In the genomic region with DNA sequence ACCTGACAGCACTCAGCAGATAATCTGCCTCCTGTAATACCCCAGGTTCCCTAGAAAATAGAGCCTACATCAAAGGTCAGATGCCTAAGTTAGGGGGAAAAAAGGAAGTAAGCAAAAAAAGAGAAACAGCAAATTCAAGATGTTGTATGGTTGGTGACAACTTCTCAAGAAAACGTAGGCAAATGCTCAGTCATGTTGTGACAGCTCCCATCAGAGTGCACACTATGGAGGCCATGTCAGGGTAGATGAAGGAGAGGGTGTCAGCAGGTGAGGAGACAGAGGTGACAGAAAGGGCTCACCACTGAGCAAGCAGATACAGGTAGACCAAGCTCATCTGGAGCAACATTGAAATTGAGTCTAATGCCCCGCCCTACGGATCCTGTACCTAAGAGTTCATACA, we compare ENCODE assay signal across 7 cellular contexts.
"Had no signal": no experiment of that assay in that cellular context is flagged by ENCODE, and none has a peak within 500 bp of the region (broad histone marks: within the 10 kb centered on the region; RNA-seq: fewer than 3 reads in every experiment).

No MANE protein-coding gene starts in this region.

- H3K4me3 ChIP-seq: K562 had no signal

- H3K27ac ChIP-seq: HL-60 had no signal

- ATAC-seq: HepG2, K562 had no signal

- H3K4me1 Mint-ChIP-seq: IgD-negative memory B cell had no signal

- H3K4me3 Mint-ChIP-seq: IgD-negative memory B cell had no signal

- FAIRE-seq: HepG2, HTR-8/SVneo, K562 had no signal

- DNase-seq: IMR-90, KBM-7 had no signal
